9 cellular contexts compared by ENCODE assay signal in genomic region chr15:78033864-78034263, GRCh38. TPM values are rescaled to one million over a fixed set of nuclear protein-coding genes. Genes with fewer than 3 reads are reported as not detected.
DNase-seq lines count a peak whose midpoint lies in the region; ATAC-seq and TF ChIP-seq lines count a peak whose summit lies in the region.
"Had no signal": no experiment of that assay in that cellular context is flagged by ENCODE, and none has a peak within 500 bp of the region (broad histone marks: within the 10 kb centered on the region; RNA-seq: fewer than 3 reads in every experiment).

No MANE protein-coding gene starts in this region.

- no peaks in the 10 kb centered on the region for H3K27me3 Mint-ChIP-seq in activated CD4-positive, alpha-beta T cell treated with anti-CD3 and anti-CD28 coated beads, Interleukin-2, amount 10 ng/mL, durations not matched to agents 24 days and 14 days
- H3K27me3 Mint-ChIP-seq in dendritic cell treated with granulocyte-macrophage colony-stimulating factor and Interleukin-4, amounts not matched to agents 40 ng/mL and 50 ng/mL, for 4 days = no peaks in the 10 kb centered on the region

- intact Hi-C loops in activated CD4-positive, alpha-beta T cell treated with anti-CD3 and anti-CD28 coated beads, Interleukin-2, amount 10 ng/mL, durations not matched to agents 24 days and 14 days (cut with micrococcal nuclease) = loop anchor here (1.0 kb wide), 2 partner anchors 15 to 34 kb away; no protein-coding TSS in a partner anchor
- intact Hi-C loops in OCI-LY7 (cut with micrococcal nuclease; ENCODE audit: unreplicated experiment) = loop anchor here (1.0 kb wide), 1 partner anchor 32 kb away; no protein-coding TSS in a partner anchor
- intact Hi-C loops in dendritic cell treated with granulocyte-macrophage colony-stimulating factor and Interleukin-4, amounts not matched to agents 40 ng/mL and 50 ng/mL, for 4 days (cut with micrococcal nuclease) = no loop called here

- peaks cover 64% of the 10 kb centered on the region for H3K4me1 Mint-ChIP-seq in activated CD4-positive, alpha-beta T cell treated with anti-CD3 and anti-CD28 coated beads, Interleukin-2, amount 10 ng/mL, durations not matched to agents 24 days and 14 days
- peaks cover 68% of the 10 kb centered on the region for H3K4me1 Mint-ChIP-seq in dendritic cell treated with granulocyte-macrophage colony-stimulating factor and Interleukin-4, amounts not matched to agents 40 ng/mL and 50 ng/mL, for 4 days (ENCODE audit: low read depth)

- H4K20me1 ChIP-seq in OCI-LY7 (ENCODE audit: insufficient read depth, low read length) = no peaks in the 10 kb centered on the region; the same call in 1 of the 2 replicates

- H3K36me3 ChIP-seq in OCI-LY7 (ENCODE audit: insufficient read depth, low read length) = peaks cover 48% of the 10 kb centered on the region; the same call in 1 of the 2 replicates
- H3K36me3 ChIP-seq in thymus (ENCODE audit: control insufficient read depth, insufficient read depth) = peaks cover 10% of the 10 kb centered on the region

- H3K9me3 ChIP-seq in OCI-LY7 (ENCODE audit: low read length) = no peaks in the 10 kb centered on the region
- no peaks in the 10 kb centered on the region for H3K9me3 ChIP-seq in thymus (ENCODE audit: control insufficient read depth)

- H3K4me2 ChIP-seq in OCI-LY7 (ENCODE audit: low read length) = peak overlapping the region; percentile 54

- H3K4me3 ChIP-seq in OCI-LY7 (ENCODE audit: low read depth, low read length, poor library complexity, severe bottlenecking) (no peak overlapping the region), thymus (ENCODE audit: low read length) (peak overlapping the region; percentile 1)

- H3K9me3 Mint-ChIP-seq in activated CD4-positive, alpha-beta T cell treated with anti-CD3 and anti-CD28 coated beads, Interleukin-2, amount 10 ng/mL, durations not matched to agents 24 days and 14 days = no peaks in the 10 kb centered on the region
- no peaks in the 10 kb centered on the region for H3K9me3 Mint-ChIP-seq in dendritic cell treated with granulocyte-macrophage colony-stimulating factor and Interleukin-4, amounts not matched to agents 40 ng/mL and 50 ng/mL, for 4 days

- peaks cover 57% of the 10 kb centered on the region for H3K4me1 ChIP-seq in OCI-LY7 (ENCODE audit: insufficient read depth, low read length, poor library complexity, severe bottlenecking)
- peaks cover 49% of the 10 kb centered on the region for H3K4me1 ChIP-seq in thymus (ENCODE audit: control insufficient read depth, insufficient read depth, low read length)

- peaks cover 28% of the 10 kb centered on the region for H3K36me3 Mint-ChIP-seq in activated CD4-positive, alpha-beta T cell treated with anti-CD3 and anti-CD28 coated beads, Interleukin-2, amount 10 ng/mL, durations not matched to agents 24 days and 14 days (ENCODE audit: low read depth)
- peaks cover 88% of the 10 kb centered on the region for H3K36me3 Mint-ChIP-seq in dendritic cell treated with granulocyte-macrophage colony-stimulating factor and Interleukin-4, amounts not matched to agents 40 ng/mL and 50 ng/mL, for 4 days (ENCODE audit: low read depth)

- H3K27ac ChIP-seq in OCI-LY7 (ENCODE audit: low read depth, low read length, poor library complexity, severe bottlenecking) (no peak overlapping the region), thymus (ENCODE audit: low read depth) (peak overlapping the region; percentile 93)

- POLR2A ChIA-PET in OCI-LY7 (lab: Charles Lee) = interaction anchor here (1.0 to 4.7 kb wide), 6 partner anchors 14 to 34 kb away, joined by 3 to 17 read pairs (median 6); no protein-coding TSS in a partner anchor

- CTCF ChIA-PET in OCI-LY7 (lab: Charles Lee; ENCODE audit: unreplicated experiment) = no interaction called here

- no TSS peak for BruUV-seq in OCI-LY7 (replicated peaks; lab: Mats Ljungman, UMichigan)

- H3K79me2 ChIP-seq in OCI-LY7 (ENCODE audit: insufficient read depth, low read depth, low read length) = no peaks in the 10 kb centered on the region

- no peak overlapping the region for H2AFZ ChIP-seq in OCI-LY7 (ENCODE audit: low read length)

- peak overlapping the region; percentile 31 for H3K27ac Mint-ChIP-seq in activated CD4-positive, alpha-beta T cell treated with anti-CD3 and anti-CD28 coated beads, Interleukin-2, amount 10 ng/mL, durations not matched to agents 24 days and 14 days
- peak overlapping the region; percentile 86 for H3K27ac Mint-ChIP-seq in dendritic cell treated with granulocyte-macrophage colony-stimulating factor and Interleukin-4, amounts not matched to agents 40 ng/mL and 50 ng/mL, for 4 days

- peak overlapping the region; percentile 39 for H3K4me3 Mint-ChIP-seq in activated CD4-positive, alpha-beta T cell treated with anti-CD3 and anti-CD28 coated beads, Interleukin-2, amount 10 ng/mL, durations not matched to agents 24 days and 14 days
- H3K4me3 Mint-ChIP-seq in dendritic cell treated with granulocyte-macrophage colony-stimulating factor and Interleukin-4, amounts not matched to agents 40 ng/mL and 50 ng/mL, for 4 days = no peak overlapping the region

- DNase-seq in activated CD4-positive, alpha-beta T cell treated with anti-CD3 and anti-CD28 coated beads, Interleukin-2, amount 10 ng/mL, durations not matched to agents 24 days and 14 days = no peak
- no peak for DNase-seq in activated CD4-positive, alpha-beta T cell treated with anti-CD3 and anti-CD28 coated beads, Interleukin-2, amount 50 U/mL, for 48 hours
- DNase-seq in OCI-LY7 (ENCODE audit: low spot score) (no peak), DMS 273 treated with DMSO at 0.1 percent for 48 hours (lab: John Stamatoyannopoulos, UW) (no peak)

- 30% methylated on average over 6 of the region's 6 CpGs for WGBS in thymus

- TF ChIP-seq CTCF in OCI-LY7 (conservative IDR thresholded peaks at IDR 0.05; ENCODE audit: low read length) = no peak

- no peaks in the 10 kb centered on the region for H3K9me2 ChIP-seq in OCI-LY7 (ENCODE audit: insufficient read depth, low read length)

- ATAC-seq in HG02798 (IDR thresholded peaks at IDR 0.05; ENCODE audit: poor library complexity, unreplicated experiment) = no peak
- no peak for ATAC-seq in GM19324 (IDR thresholded peaks at IDR 0.05; ENCODE audit: low FRiP score, unreplicated experiment)

- H3K27me3 ChIP-seq in thymus (ENCODE audit: control insufficient read depth, insufficient read depth) = no peaks in the 10 kb centered on the region

RNA-seq across cellular contexts. Expression of gene TBC1D2B, which starts 43.6 kb away (rescaled TPM):
- 56.8 and 62.3 TPM in 2 replicates for total RNA-seq in activated CD4-positive, alpha-beta T cell treated with anti-CD3 and anti-CD28 coated beads, Interleukin-2, amount 10 ng/mL, durations not matched to agents 24 days and 14 days
- total RNA-seq in OCI-LY7 (2014; rRNA removed; shearing (Covaris generic)) = 22.8 and 30.9 TPM in 2 replicates
- 38.2 and 41.5 TPM in 2 replicates for total RNA-seq in OCI-LY7 (2022)
- polyA plus RNA-seq in thymus = 20.0 TPM

RNA-seq across cellular contexts. Expression of gene SH2D7, which starts 58.5 kb away (rescaled TPM):
- total RNA-seq in activated CD4-positive, alpha-beta T cell treated with anti-CD3 and anti-CD28 coated beads, Interleukin-2, amount 10 ng/mL, durations not matched to agents 24 days and 14 days = not detected in 2 replicates
- not detected in 2 replicates for total RNA-seq in OCI-LY7 (2014; rRNA removed; shearing (Covaris generic))
- not detected in 2 replicates for total RNA-seq in OCI-LY7 (2022)
- polyA plus RNA-seq in thymus = 0.05 TPM
- total RNA-seq: mesenteric fat pad had no signal
